8 cellular contexts compared by ENCODE assay signal in the genomic region with DNA sequence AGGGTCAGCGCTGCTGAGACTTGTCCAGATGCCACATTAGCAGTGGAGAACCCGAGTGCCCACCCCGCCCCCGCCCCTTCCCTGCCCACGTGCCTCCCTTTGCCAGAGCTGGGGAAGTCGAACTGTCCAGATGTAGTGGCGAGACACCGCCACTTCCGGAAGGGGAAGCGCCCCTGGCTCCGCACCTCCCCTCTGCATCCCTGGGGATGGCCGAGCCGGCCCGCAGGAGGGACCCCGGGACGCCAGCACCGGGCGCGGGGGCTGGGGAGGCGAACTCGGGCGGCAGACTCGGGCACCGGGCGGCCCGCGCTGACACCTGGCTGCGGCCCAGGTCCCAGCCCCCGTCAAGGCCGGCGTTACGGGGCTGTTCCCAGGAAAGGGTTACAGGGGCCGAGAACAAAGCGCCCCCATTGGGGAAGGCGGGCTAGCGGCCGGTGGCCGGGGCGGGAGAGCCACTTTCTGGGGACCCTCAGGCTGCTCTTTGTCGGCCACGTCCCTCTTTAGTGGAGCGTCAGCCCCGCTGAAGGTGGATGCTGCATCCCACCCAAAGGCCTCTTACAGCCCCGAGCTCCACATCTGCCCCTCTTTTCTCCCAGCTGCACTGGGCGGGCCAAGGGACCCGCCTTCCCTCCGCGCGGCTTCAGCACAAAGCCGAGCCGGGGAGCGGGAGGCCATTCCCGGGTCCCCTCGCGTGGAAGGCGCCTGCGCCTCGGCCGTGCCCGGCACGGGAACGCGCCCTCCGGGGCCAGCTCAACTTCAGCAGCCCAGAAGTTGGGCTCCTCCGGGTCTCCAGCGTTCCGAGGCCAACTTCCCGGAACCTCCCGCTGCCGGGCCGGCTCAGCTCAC. TPM values are rescaled to one million over a fixed set of nuclear protein-coding genes. Genes with fewer than 3 reads are reported as not detected.
DNase-seq lines count a peak whose midpoint lies in the region; ATAC-seq, FAIRE-seq and TF ChIP-seq lines count a peak whose summit lies in the region.

No MANE protein-coding gene starts in this region.

- no peak overlapping the region for H3K23ac ChIP-seq in H1 (ENCODE audit: insufficient read length)

- POLR2A ChIA-PET in H1 (lab: Charles Lee; ENCODE audit: partially characterized antibody), result interaction anchor here (0.8 to 3.1 kb wide), 11 partner anchors 9 to 223 kb away, joined by 3 to 13 read pairs (median 4); a partner anchor contains a TSS

- 0 out of 2 replicates have a peak overlapping the region, but pooled peaks have one; percentile 61 for H2BK15ac ChIP-seq in H1 (ENCODE audit: low read length)

- H3K4me3 ChIP-seq in Peyer's patch, result peak overlapping the region; percentile 51 to 89 (median 72)
- peak overlapping the region; percentile 72 to 94 (median 80) for H3K4me3 ChIP-seq in H1 (ENCODE audit: extremely low read depth in 1 of 4, insufficient read depth in 2 of 4, low read depth in 3 of 4, low read length in 4 of 4)
- peak overlapping the region; percentile 68 to 80 for H3K4me3 ChIP-seq in mucosa of rectum (ENCODE audit: low read length in 2 of 2)

- no peak overlapping the region for H2AK5ac ChIP-seq in H1 (ENCODE audit: low read depth, low read length)

- TF ChIP-seq RAD21 in H1 (IDR thresholded peaks at IDR 0.05 in 1 of 2, conservative IDR thresholded peaks at IDR 0.05 in 1 of 2; ENCODE audit: low read depth in 2 of 2, low read length in 2 of 2), result no peak; a peak in 1 of 4 replicates

- H3K9me3 ChIP-seq in Peyer's patch (no peaks in the 10 kb centered on the region), H1 (ENCODE audit: insufficient read depth in 2 of 2, low read depth in 1 of 2, low read length in 1 of 2) (no peaks in the 10 kb centered on the region), mucosa of rectum (ENCODE audit: control insufficient read depth in 2 of 2, low read length in 2 of 2) (no peaks in the 10 kb centered on the region)

- H3K23me2 ChIP-seq in H1 (ENCODE audit: low read depth, low read length), result peaks cover 9% of the 10 kb centered on the region; the same call in 1 of the 2 replicates

- peak overlapping the region; percentile 38 for H4K91ac ChIP-seq in H1 (replicated peaks; ENCODE audit: insufficient read length, low read length)

- peaks cover 0 to 46% (median 11%) of the 10 kb centered on the region in 4 donors for H3K4me1 ChIP-seq in Peyer's patch
- H3K4me1 ChIP-seq in H1 (replicated peaks in 1 of 4; ENCODE audit: control insufficient read depth in 3 of 4, insufficient read depth in 4 of 4, low read length in 3 of 4), result peaks cover 4 to 23% (median 15%) of the 10 kb centered on the region in 4 experiments
- H3K4me1 ChIP-seq in mucosa of rectum (ENCODE audit: control insufficient read depth in 2 of 2, insufficient read depth in 2 of 2, low read length in 2 of 2), result peaks cover 22 to 33% of the 10 kb centered on the region in 2 donors

- no peak overlapping the region for H3K4ac ChIP-seq in H1 (replicated peaks; ENCODE audit: insufficient read length, low read depth, low read length)

- TF ChIP-seq CTCF in Peyer's patch (IDR thresholded peaks at IDR 0.05) (peak in 1 of 6 experiments; percentile 24), H1 (IDR thresholded peaks at IDR 0.05; ENCODE audit: control extremely low read depth in 1 of 3, insufficient read depth in 1 of 3, low read depth in 1 of 3, low read length in 3 of 3) (no peak; a peak in 1 of 4 replicates)

- no peak overlapping the region for H3K14ac ChIP-seq in H1 (ENCODE audit: insufficient read length)

- H2BK5ac ChIP-seq in H1 (ENCODE audit: low read depth, low read length), result peak overlapping the region; percentile 75; the same call in 1 of the 2 replicates

- TF ChIP-seq POLR2A in Peyer's patch (IDR thresholded peaks at IDR 0.05) (peak in 1 of 2 donors; percentile 13), H1 (IDR thresholded peaks at IDR 0.05; ENCODE audit: control extremely low read depth in 1 of 2, low read depth in 2 of 2, low read length in 2 of 2) (peak in 1 of 2 experiments; percentile 74; a peak in 2 of 3 replicates)

- FAIRE-seq in H1 (lab: Jason Lieb, UNC), result no peak

- H2BK20ac ChIP-seq in H1 (ENCODE audit: low read length), result 0 out of 2 replicates have a peak overlapping the region, but pooled peaks have one; percentile 72

- H3K9ac ChIP-seq in H1 (replicated peaks in 1 of 4; ENCODE audit: extremely low read depth in 1 of 4, low read depth in 3 of 4, low read length in 3 of 4) (peak overlapping the region; percentile 66 to 87 (median 80)), mucosa of rectum (ENCODE audit: low read depth in 1 of 2, low read length in 2 of 2) (peak overlapping the region; percentile 70 to 89)

- peak overlapping the region; percentile 54 for H4K5ac ChIP-seq in H1 (ENCODE audit: insufficient read length, low read depth, low read length)

- 0 out of 2 replicates have a peak overlapping the region, but pooled peaks have one; percentile 39 for H2BK12ac ChIP-seq in H1 (ENCODE audit: low read depth, low read length)

- no peak for TF ChIP-seq EP300 in H1 (IDR thresholded peaks at IDR 0.05; ENCODE audit: borderline replicate concordance in 1 of 2, low read depth in 2 of 2, low read length in 2 of 2)

- peak overlapping the region; percentile 90 for H3K18ac ChIP-seq in H1 (ENCODE audit: extremely low read depth, low read length)

- no peaks in the 10 kb centered on the region for H3K36me3 ChIP-seq in Peyer's patch
- peaks cover 0 to 6% (median 0%) of the 10 kb centered on the region in 4 experiments; a peak in 4 of 8 replicates for H3K36me3 ChIP-seq in H1 (ENCODE audit: control insufficient read depth in 2 of 4, insufficient read depth in 4 of 4, low read length in 3 of 4)
- H3K36me3 ChIP-seq in mucosa of rectum (ENCODE audit: control insufficient read depth in 2 of 2, insufficient read depth in 2 of 2, low read length in 2 of 2), result peaks cover 3 to 8% of the 10 kb centered on the region in 2 donors

- ATAC-seq in Right ventricle myocardium inferior (peak; percentile 53), HG03175 (IDR thresholded peaks at IDR 0.05; ENCODE audit: unreplicated experiment) (peak; percentile 29), GM21825 (IDR thresholded peaks at IDR 0.05; ENCODE audit: unreplicated experiment) (no peak)

- peak overlapping the region; percentile 66 to 90 for H3K4me2 ChIP-seq in H1 (ENCODE audit: insufficient read depth in 1 of 2, low read depth in 2 of 2, low read length in 2 of 2)

- DNase-seq in Right ventricle myocardium inferior (ENCODE audit: missing footprints) (no peak), cardiac septum (ENCODE audit: low spot score) (no peak), Peyer's patch (peak in 1 of 3 donors; percentile 69), H1 (ENCODE audit: low read depth in 1 of 2, low spot score in 2 of 2) (peak in 1 of 2 experiments; percentile 79), activated gamma-delta T cell treated with Interleukin-2 at 50 U/mL for 16 hours (no peak)

- CTCF ChIA-PET in H1 (lab: Charles Lee; ENCODE audit: partially characterized antibody), result interaction anchor here (0.6 to 5.8 kb wide), 18 partner anchors 8 to 268 kb away, joined by 3 to 36 read pairs (median 4); no protein-coding TSS in a partner anchor

- intact Hi-C loops in Right ventricle myocardium inferior (cut with DNase I), result no loop called here
- intact Hi-C loops in cardiac septum (cut with DNase I), result loop anchor here (10.0 kb wide), 2 partner anchors 89 to 119 kb away; no protein-coding TSS in a partner anchor

- H3K79me1 ChIP-seq in H1 (ENCODE audit: low read depth, low read length), result peaks cover 22% of the 10 kb centered on the region

- no peak overlapping the region for H2BK120ac ChIP-seq in H1 (replicated peaks; ENCODE audit: low read depth, low read length)

- H3K79me2 ChIP-seq in H1 (ENCODE audit: control insufficient read depth in 1 of 2, insufficient read depth in 2 of 2, low read length in 2 of 2), result peaks cover 7 to 46% of the 10 kb centered on the region in 2 experiments

- H3K27me3 ChIP-seq in Peyer's patch (no peaks in the 10 kb centered on the region), H1 (replicated peaks in 1 of 4; ENCODE audit: control insufficient read depth in 3 of 4, extremely low read depth in 1 of 4, insufficient read depth in 3 of 4, low read length in 3 of 4) (peaks cover 0 to 7% (median 4%) of the 10 kb centered on the region in 4 experiments; a peak in 4 of 7 replicates), mucosa of rectum (ENCODE audit: control insufficient read depth in 2 of 2, insufficient read depth in 2 of 2, low read length in 2 of 2) (peaks cover 0 to 2% of the 10 kb centered on the region in 2 donors)

- H3K56ac ChIP-seq in H1 (replicated peaks; ENCODE audit: insufficient read length, low read depth, low read length), result peak overlapping the region; percentile 21

- peak overlapping the region; percentile 84 for H4K8ac ChIP-seq in H1 (ENCODE audit: extremely low read depth, insufficient read depth, low read length)

- H2AFZ ChIP-seq in H1 (ENCODE audit: low read length), result peak overlapping the region; percentile 19; the same call in 1 of the 2 replicates

- H4K20me1 ChIP-seq in H1 (replicated peaks in 1 of 2; ENCODE audit: control insufficient read depth in 1 of 2, insufficient read depth in 2 of 2, low read length in 2 of 2), result peaks cover 11 to 15% of the 10 kb centered on the region in 2 experiments

- WGBS in H1 (ENCODE audit: extremely low coverage in 1 of 2, insufficient coverage in 1 of 2, insufficient read length in 1 of 2, insufficient replicate concordance in 2 of 2, low coverage in 1 of 2, low lambda C conversion rate in 2 of 2, missing lambda C conversion rate in 1 of 2), 2 experiments, result 1% methylated on average over 58 of the region's 71 CpGs; no CpG with 5 or more reads in 1 of the 2 experiments

- peak overlapping the region; percentile 46 to 100 (median 86) for H3K27ac ChIP-seq in Peyer's patch
- peak overlapping the region; percentile 49; the same call in 1 of the 2 replicates for H3K27ac ChIP-seq in H1 (ENCODE audit: low read depth, low read length)
- H3K27ac ChIP-seq in mucosa of rectum (ENCODE audit: low read depth in 2 of 2, low read length in 2 of 2), result peak overlapping the region; percentile 96 to 97

TF ChIP-seq in H1, 55 proteins besides CTCF, POLR2A, EP300 and RAD21 (continues in another document):
- peak; percentile 7 for TF ChIP-seq KDM4A (IDR thresholded peaks at IDR 0.05; ENCODE audit: low read depth, low read length, severe bottlenecking)
- peak; percentile 33 for TF ChIP-seq ASH2L (IDR thresholded peaks at IDR 0.05; ENCODE audit: low read length)
- TF ChIP-seq SAP30 (IDR thresholded peaks at IDR 0.05; ENCODE audit: insufficient read depth, insufficient replicate concordance, low read length), result peak; percentile 16

RNA-seq across cellular contexts. Expression of a gene that starts 1.4 kb away (rescaled TPM):
- total RNA-seq in Right ventricle myocardium inferior, result 0.68 TPM
- total RNA-seq in cardiac septum, result 0.32 TPM
- 100 to 1,000 TPM in 3 of 4 donors, 10 to 100 TPM in 1; 25.6 to 343 (median 197) TPM for total RNA-seq in Peyer's patch
- total RNA-seq in H1 (2021; fragmentation: NEBNext Ultra II Directional; extraction: Animal tissue kit (Norgen Biotek cat#: 25700)), result 45.3 and 46.3 TPM in 2 replicates
- 71.4 and 73.3 TPM in 2 replicates for polyA plus RNA-seq in H1 (2011; rRNA removed)
- polyA plus RNA-seq in H1 (2011; cell fraction: cytosol; rRNA removed), result 46.5 TPM
- 43.3 TPM for polyA plus RNA-seq in H1 (2011; cell fraction: nucleus; rRNA removed)
- polyA plus RNA-seq in H1 (2012, experiment 1 of 2), result 31.0 to 43.9 TPM (median 41.3 TPM) in 4 replicates
- polyA plus RNA-seq in H1 (2012, experiment 2 of 2), result 37.8 TPM
- polyA plus RNA-seq in H1 (2013, experiment 1 of 2), result 39.8 TPM
- 52.2 TPM for polyA plus RNA-seq in H1 (2013, experiment 2 of 2)
- 18.9 and 23.2 TPM in 2 replicates for polyA minus RNA-seq in H1 (2011; rRNA and poly(A)+ RNA removed)
- 38.7 TPM for polyA minus RNA-seq in H1 (2011; cell fraction: cytosol; rRNA and poly(A)+ RNA removed)
- 18.5 TPM for polyA minus RNA-seq in H1 (2011; cell fraction: nucleus; rRNA and poly(A)+ RNA removed)

Comparison
In these comparisons a context has a peak if more than half of its experiments do, and no peak if none do; other contexts are left out.
1. RNA of a gene that starts 1.4 kb away (total RNA-seq): 25.6 to 343 TPM in Peyer's patch and 45.3 to 46.3 TPM in H1; 0.68 TPM in Right ventricle myocardium inferior (single experiment) and 0.32 TPM in cardiac septum (single experiment); every median in the first group is over 10 times any median in the second.
2. Peak in every context shown above with its lines, with median percentiles within 50 percentile points of each other: H3K27ac ChIP-seq and H3K4me3 ChIP-seq.